In genomic region chr14:35637269-35637668, GRCh38 we compare ENCODE assay signal across 8 cellular contexts.
"Had no signal": no experiment of that assay in that cellular context is flagged by ENCODE, and none has a peak within 500 bp of the region (broad histone marks: within the 10 kb centered on the region; RNA-seq: fewer than 3 reads in every experiment).

No MANE protein-coding gene starts in this region.

- FAIRE-seq: G401.6, GM12878, GM12891, GM12892, GM18507, GM19239 had no signal

- ATAC-seq: GM12878 had no signal

- H3K4me3 ChIP-seq: GM12878 had no signal

- DNase-seq: GDM1, GF-D8 had no signal
